ENCODE assay signal across 8 cellular contexts in genomic region chr4:6269651-6270511, GRCh38. TPM values are rescaled to one million over a fixed set of nuclear protein-coding genes. Genes with fewer than 3 reads are reported as not detected.
DNase-seq lines count a peak whose midpoint lies in the region; ATAC-seq and TF ChIP-seq lines count a peak whose summit lies in the region.

TSS of gene WFS1 (plus strand) at chr4:6269850. CDS start at chr4:6277456, 7,606 bp downstream.

- H3K4me1 ChIP-seq in duodenal mucosa (ENCODE audit: control insufficient read depth in 1 of 2, insufficient read depth in 2 of 2, low read length in 2 of 2) (peaks cover 41% of the 10 kb centered on the region in 2 donors), liver (ENCODE audit: control insufficient read depth in 4 of 4, insufficient read depth in 4 of 4, low read length in 3 of 4) (peaks cover 2 to 21% (median 11%) of the 10 kb centered on the region in 4 donors)

- H3K27me3 ChIP-seq in BJ (ENCODE audit: control insufficient read depth, insufficient read depth, low read length) (no peaks in the 10 kb centered on the region), duodenal mucosa (ENCODE audit: control insufficient read depth in 1 of 2, insufficient read depth in 2 of 2, low read length in 2 of 2) (no peaks in the 10 kb centered on the region), liver (ENCODE audit: control insufficient read depth in 4 of 4, insufficient read depth in 4 of 4, low read length in 3 of 4) (no peaks in the 10 kb centered on the region)

- H3K36me3 Mint-ChIP-seq in activated CD8-positive, alpha-beta T cell treated with anti-CD3 and anti-CD28 coated beads for 36 hours (ENCODE audit: low read depth): no peaks in the 10 kb centered on the region

- peaks cover 18% of the 10 kb centered on the region for H3K4me1 Mint-ChIP-seq in activated CD8-positive, alpha-beta T cell treated with anti-CD3 and anti-CD28 coated beads for 36 hours (ENCODE audit: low read depth)

- ATAC-seq in GM19328 (IDR thresholded peaks at IDR 0.05; ENCODE audit: unreplicated experiment) (peak; percentile 100), HG03460 (IDR thresholded peaks at IDR 0.05; ENCODE audit: unreplicated experiment) (peak; percentile 100)
- peak; percentile 100 for ATAC-seq in activated CD8-positive, alpha-beta T cell treated with anti-CD3 and anti-CD28 coated beads for 36 hours

- POLR2A ChIA-PET in BJ (lab: Charles Lee): interaction anchor here (0.6 kb wide), 1 partner anchor 30 kb away, joined by 3 read pairs; no protein-coding TSS in a partner anchor
- POLR2A ChIA-PET in activated CD8-positive, alpha-beta T cell treated with anti-CD3 and anti-CD28 coated beads for 36 hours (lab: Charles Lee): interaction anchor here (1.7 kb wide), 1 partner anchor 9 kb away, joined by 7 read pairs; no protein-coding TSS in a partner anchor

- no peaks in the 10 kb centered on the region for H3K9me3 Mint-ChIP-seq in activated CD8-positive, alpha-beta T cell treated with anti-CD3 and anti-CD28 coated beads for 36 hours

- H3K4me3 ChIP-seq in BJ (ENCODE audit: low read depth, low read length) (peak within 1 kb of the TSS; percentile 92), duodenal mucosa (ENCODE audit: low read depth in 1 of 2, low read length in 2 of 2) (peak within 1 kb of the TSS; percentile 83 to 84), liver (ENCODE audit: low read depth in 1 of 3, low read length in 3 of 3) (peak within 1 kb of the TSS; percentile 76 to 92 (median 86))

- H3K9ac ChIP-seq in duodenal mucosa (ENCODE audit: low read depth in 1 of 2, low read length in 2 of 2) (peak within 1 kb of the TSS; percentile 72 to 75), liver (ENCODE audit: low read depth in 1 of 2, low read length in 2 of 2) (peak within 1 kb of the TSS in 1 of 2 donors; percentile 39)

- TF ChIP-seq RAD21 in liver (IDR thresholded peaks at IDR 0.05): peak in 1 of 2 donors; percentile 5

- intact Hi-C loops in activated CD8-positive, alpha-beta T cell treated with anti-CD3 and anti-CD28 coated beads for 36 hours (cut with micrococcal nuclease): no loop called here

- 2% methylated on average over 99 of the region's 99 CpGs for WGBS in liver

- H3K9me3 ChIP-seq in duodenal mucosa (ENCODE audit: control insufficient read depth in 1 of 2, low read length in 2 of 2) (no peaks in the 10 kb centered on the region), liver (ENCODE audit: control insufficient read depth in 4 of 4, low read length in 3 of 4) (no peaks in the 10 kb centered on the region)

- DNase-seq in BJ (ENCODE audit: low read depth): peak; percentile 81
- peak; percentile 96 for DNase-seq in NCI-H69 (lab: John Stamatoyannopoulos, UW)
- DNase-seq in activated CD8-positive, alpha-beta T cell treated with anti-CD3 and anti-CD28 coated beads for 36 hours: peak; percentile 97
- peak; percentile 98 for DNase-seq in stimulated activated CD4-positive, alpha-beta T cell treated with anti-CD3 and anti-CD28 coated beads, Interleukin-4, amount 100 ng/mL, for 1 hour

- no peak within 1 kb of the TSS for H3K27ac Mint-ChIP-seq in activated CD8-positive, alpha-beta T cell treated with anti-CD3 and anti-CD28 coated beads for 36 hours

- peak within 1 kb of the TSS; percentile 74 for H3K4me3 Mint-ChIP-seq in activated CD8-positive, alpha-beta T cell treated with anti-CD3 and anti-CD28 coated beads for 36 hours

- H3K27ac ChIP-seq in duodenal mucosa (ENCODE audit: low read depth, low read length) (peak within 1 kb of the TSS; percentile 61), liver (ENCODE audit: low read depth in 1 of 2, low read length in 2 of 2) (peak within 1 kb of the TSS; percentile 48 to 66)

- TF ChIP-seq CTCF in BJ (IDR thresholded peaks at IDR 0.05; ENCODE audit: insufficient read depth, low read depth, low read length) (no peak), liver (IDR thresholded peaks at IDR 0.05; ENCODE audit: low read depth, low read length, missing input control) (no peak)
- no peak for TF ChIP-seq CTCF in activated CD8-positive, alpha-beta T cell treated with anti-CD3 and anti-CD28 coated beads for 36 hours (IDR thresholded peaks at IDR 0.05)

- CTCF ChIA-PET in BJ (lab: Yijun Ruan, JAX): interaction anchor here (0.5 to 14.5 kb wide), 6 partner anchors 10 to 101 kb away, joined by 3 to 383 read pairs (median 5); no protein-coding TSS in a partner anchor
- CTCF ChIA-PET in activated CD8-positive, alpha-beta T cell treated with anti-CD3 and anti-CD28 coated beads for 36 hours (lab: Charles Lee): interaction anchor here (1.2 to 5.8 kb wide), 4 partner anchors 9 to 62 kb away, joined by 3 to 40 read pairs (median 16); no protein-coding TSS in a partner anchor

- peaks cover 9% of the 10 kb centered on the region for H3K27me3 Mint-ChIP-seq in activated CD8-positive, alpha-beta T cell treated with anti-CD3 and anti-CD28 coated beads for 36 hours

- H3K36me3 ChIP-seq in BJ (ENCODE audit: control insufficient read depth, insufficient read depth, low read length) (no peaks in the 10 kb centered on the region), duodenal mucosa (ENCODE audit: control insufficient read depth in 1 of 2, insufficient read depth in 2 of 2, low read length in 2 of 2) (no peaks in the 10 kb centered on the region), liver (ENCODE audit: control insufficient read depth in 4 of 4, insufficient read depth in 3 of 4, low read depth in 1 of 4, low read length in 3 of 4) (no peaks in the 10 kb centered on the region)

TF ChIP-seq in liver, 16 proteins besides CTCF, POLR2A, EP300 and RAD21:
- TF ChIP-seq YY1 (IDR thresholded peaks at IDR 0.05) (no peak), SP1 (IDR thresholded peaks at IDR 0.05) (peak; percentile 86), REST (IDR thresholded peaks at IDR 0.05) (peak; percentile 29), GABPA (IDR thresholded peaks at IDR 0.05 in 1 of 2, conservative IDR thresholded peaks at IDR 0.05 in 1 of 2) (peak in 1 of 2 donors; percentile 27)

RNA-seq across cellular contexts. Expression of gene WFS1, which starts in this region (rescaled TPM):
- polyA plus RNA-seq in BJ (2011; rRNA removed) (40.3 and 66.4 TPM in 2 replicates), liver (10 to 100 TPM in 1 of 2 donors, 1 to 10 TPM in 1; 6.0 to 23.9 TPM)
- 30.7 and 37.2 TPM in 2 replicates for polyA minus RNA-seq in BJ (2011; rRNA and poly(A)+ RNA removed)
- total RNA-seq in activated CD8-positive, alpha-beta T cell treated with anti-CD3 and anti-CD28 coated beads for 36 hours: 1 to 10 TPM; 1.8 to 2.8 TPM
- 10 to 100 TPM; 12.8 to 13.2 TPM for total RNA-seq in liver

Comparison
In these comparisons a context has a peak if more than half of its experiments do, and no peak if none do; other contexts are left out.
1. Peak in every context shown above with its lines: DNase-seq, ATAC-seq, H3K4me3 ChIP-seq and H3K27ac ChIP-seq.